In the genomic region with DNA sequence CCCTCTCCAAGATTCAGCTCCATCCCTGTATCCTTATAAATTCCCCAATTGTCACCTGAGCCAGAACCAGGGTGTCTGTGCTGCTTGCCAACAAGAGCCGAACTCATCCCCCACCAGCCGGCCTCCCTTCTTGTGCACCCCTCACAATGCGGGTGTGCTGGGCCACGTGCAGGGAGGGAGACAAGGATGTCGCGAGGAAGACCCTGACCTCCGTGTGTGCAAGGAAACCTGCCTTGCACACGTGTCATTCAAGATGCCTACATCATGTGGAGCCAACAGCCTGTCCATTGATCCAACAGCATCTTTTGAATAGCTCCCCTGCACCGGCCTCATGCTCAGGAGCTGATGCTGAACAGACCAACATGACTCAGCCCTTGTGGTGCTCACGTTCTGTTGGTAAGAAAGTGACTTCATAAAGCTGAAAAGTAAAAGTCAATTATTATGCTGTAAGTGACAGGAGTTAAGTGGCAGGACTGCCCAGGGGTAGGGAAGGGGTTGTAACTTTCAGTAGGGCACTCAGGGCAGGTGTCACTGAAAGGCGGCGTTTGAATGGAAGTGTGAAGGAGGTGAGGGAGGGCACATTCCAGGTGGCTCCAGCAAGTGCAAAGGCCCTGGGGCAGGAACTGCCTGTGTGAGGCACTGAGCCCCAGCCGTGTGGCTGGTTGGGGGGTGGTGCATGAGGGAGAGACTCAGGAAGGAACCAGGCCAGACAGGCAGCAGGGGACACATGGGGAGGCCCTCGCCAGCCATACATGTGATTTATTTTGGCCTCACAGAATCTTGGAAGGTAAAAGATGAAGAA, we compare ENCODE assay signal across 19 cellular contexts.
DNase-seq lines count a peak whose midpoint lies in the region; ATAC-seq, FAIRE-seq and TF ChIP-seq lines count a peak whose summit lies in the region.
"Had no signal": no experiment of that assay in that cellular context is flagged by ENCODE, and none has a peak within 500 bp of the region (broad histone marks: within the 10 kb centered on the region; RNA-seq: fewer than 3 reads in every experiment).

No MANE protein-coding gene starts in this region.

- intact Hi-C loops in spleen (cut with DNase I; ENCODE audit: low total_unique reads), result no loop called here

- TF ChIP-seq POLR2A in spleen (IDR thresholded peaks at IDR 0.05), result no peak

- H3K4me3 ChIP-seq in spleen (no peak overlapping the region), MG63 (no peak overlapping the region)
- H3K4me3 ChIP-seq: GM23338 had no signal

- peak; percentile 46 for FAIRE-seq in HTR-8/SVneo (lab: Jason Lieb, UNC)
- FAIRE-seq: GM19239, HepG2 had no signal

- DNase-seq in HTR-8/SVneo (ENCODE audit: insufficient read length, low spot score) (no peak), amniotic epithelial cell (ENCODE audit: low read depth) (peak; percentile 41), glomerular visceral epithelial cell (ENCODE audit: extremely low spot score) (peak; percentile 6), spleen (peak; percentile 33), MG63 (no peak)
- DNase-seq: BE2C; CD4-positive, alpha-beta memory T cell; DND-41; GF-D8; Karpas-422; NCI-H1417; NCI-H2029 treated with DMSO at 0.1 percent for 48 hours; NCI-H524 treated with DMSO at 0.1 percent for 48 hours; RPMI8226 had no signal

- ATAC-seq in HG02642 (IDR thresholded peaks at IDR 0.05; ENCODE audit: poor library complexity, unreplicated experiment) (no peak), GM21381 (IDR thresholded peaks at IDR 0.05; ENCODE audit: unreplicated experiment) (no peak)
- ATAC-seq: GM23338, HepG2 had no signal

- H3K36me3 ChIP-seq in spleen, result no peaks in the 10 kb centered on the region
- no peaks in the 10 kb centered on the region for H3K36me3 ChIP-seq in MG63
- H3K36me3 ChIP-seq: BE2C had no signal

- no peaks in the 10 kb centered on the region for H3K9me3 ChIP-seq in spleen
- H3K9me3 ChIP-seq in MG63, result no peaks in the 10 kb centered on the region
- H3K9me3 ChIP-seq: BE2C had no signal

- H3K27ac ChIP-seq in spleen, result no peak overlapping the region

- no peaks in the 10 kb centered on the region for H3K4me1 ChIP-seq in spleen
- H3K4me1 ChIP-seq: BE2C had no signal

- H3K27me3 ChIP-seq in spleen (replicated peaks in 1 of 7), result peaks cover 0 to 97% (median 19%) of the 10 kb centered on the region in 7 donors
- H3K27me3 ChIP-seq in MG63, result peaks cover 15% of the 10 kb centered on the region
- H3K27me3 ChIP-seq: BE2C had no signal

- 81 to 89% (median 83%) methylated on average over 14 of the region's 14 CpGs for WGBS in spleen, 5 donors

- TF ChIP-seq CTCF in spleen (IDR thresholded peaks at IDR 0.05 in 8 of 11, conservative IDR thresholded peaks at IDR 0.05 in 3 of 11), result no peak

Comparison
In these comparisons a context has a peak if more than half of its experiments do, and no peak if none do; other contexts are left out.
1. DNase-seq: peak in amniotic epithelial cell (single experiment), glomerular visceral epithelial cell (single experiment) and spleen (single experiment); none in HTR-8/SVneo (single experiment) and MG63 (single experiment).